Comparison of ENCODE assay signal across 1 cellular context in genomic region chr17:40111221-40112128, GRCh38.
TF ChIP-seq lines count a peak whose summit lies in the region.

No MANE protein-coding gene starts in this region.

TF ChIP-seq in H1, 55 proteins besides CTCF, POLR2A, EP300 and RAD21:
- TF ChIP-seq SP4 (IDR thresholded peaks at IDR 0.05; ENCODE audit: low read length) (no peak), SIRT6 (IDR thresholded peaks at IDR 0.05; ENCODE audit: low read length) (no peak), BRCA1 (IDR thresholded peaks at IDR 0.05; ENCODE audit: low read depth, low read length) (no peak), SRF (IDR thresholded peaks at IDR 0.05; ENCODE audit: low read depth, low read length) (no peak), CREB1 (IDR thresholded peaks at IDR 0.05) (no peak), MAX (IDR thresholded peaks at IDR 0.05) (peak; percentile 75), RXRA (IDR thresholded peaks at IDR 0.05; ENCODE audit: insufficient read depth, low read depth, low read length) (0 out of 2 replicates have a peak, but pooled peaks have one; percentile 60), ATF3 (IDR thresholded peaks at IDR 0.05; ENCODE audit: insufficient read depth, low read depth, low read length) (no peak), GTF2F1 (IDR thresholded peaks at IDR 0.05; ENCODE audit: borderline replicate concordance, low read depth, low read length) (no peak), BACH1 (IDR thresholded peaks at IDR 0.05; ENCODE audit: low read length) (no peak), SIX5 (IDR thresholded peaks at IDR 0.05; ENCODE audit: low read depth, low read length) (no peak), FOSL1 (IDR thresholded peaks at IDR 0.05; ENCODE audit: insufficient read depth, low read depth, low read length) (no peak), SP2 (IDR thresholded peaks at IDR 0.05; ENCODE audit: low read length) (no peak), CHD1 (IDR thresholded peaks at IDR 0.05; ENCODE audit: low read depth, low read length) (no peak), CEBPB (IDR thresholded peaks at IDR 0.05; ENCODE audit: low read depth, low read length) (no peak), CTBP2 (IDR thresholded peaks at IDR 0.05; ENCODE audit: borderline replicate concordance, insufficient read depth, insufficient read length, low read length) (no peak), SAP30 (IDR thresholded peaks at IDR 0.05; ENCODE audit: insufficient read depth, insufficient replicate concordance, low read length) (no peak), POU5F1 (IDR thresholded peaks at IDR 0.05; ENCODE audit: low read depth, low read length) (no peak), CHD2 (IDR thresholded peaks at IDR 0.05; ENCODE audit: low read length) (0 out of 2 replicates have a peak, but pooled peaks have one; percentile 15), MAFK (IDR thresholded peaks at IDR 0.05; ENCODE audit: low read depth, low read length) (no peak), E2F6 (IDR thresholded peaks at IDR 0.05) (peak; percentile 32; the same call in 1 of the 2 replicates), KDM4A (IDR thresholded peaks at IDR 0.05; ENCODE audit: low read depth, low read length, severe bottlenecking) (no peak), USF2 (IDR thresholded peaks at IDR 0.05; ENCODE audit: low read length) (no peak), ASH2L (IDR thresholded peaks at IDR 0.05; ENCODE audit: low read length) (peak; percentile 86), TCF12 (IDR thresholded peaks at IDR 0.05; ENCODE audit: low read depth, low read length) (no peak), POLR2AphosphoS5 (IDR thresholded peaks at IDR 0.05; ENCODE audit: low read depth, low read length) (no peak), RFX5 (IDR thresholded peaks at IDR 0.05; ENCODE audit: borderline replicate concordance, low read depth, low read length) (no peak), TAF7 (optimal IDR thresholded peaks at IDR 0.05; ENCODE audit: borderline replicate concordance, low read depth, low read length) (no peak), TBP (IDR thresholded peaks at IDR 0.05; ENCODE audit: low read depth, low read length) (0 out of 2 replicates have a peak, but pooled peaks have one; percentile 34), BCL11A (IDR thresholded peaks at IDR 0.05; ENCODE audit: low read depth in 2 of 2, low read length in 2 of 2) (no peak), CBX8 (IDR thresholded peaks at IDR 0.05; ENCODE audit: borderline replicate concordance, low read depth, low read length) (no peak), HDAC6 (IDR thresholded peaks at IDR 0.05; ENCODE audit: low read depth, low read length) (no peak), ATF2 (IDR thresholded peaks at IDR 0.05; ENCODE audit: low read length) (no peak), JUN (IDR thresholded peaks at IDR 0.05; ENCODE audit: low read depth, low read length) (no peak), HDAC2 (IDR thresholded peaks at IDR 0.05; ENCODE audit: borderline replicate concordance in 1 of 2, low read depth in 2 of 2, low read length in 2 of 2) (no peak), RBBP5 (IDR thresholded peaks at IDR 0.05; ENCODE audit: borderline replicate concordance, low read depth, low read length) (peak; percentile 60; the same call in 1 of the 2 replicates), NRF1 (IDR thresholded peaks at IDR 0.05; ENCODE audit: low read depth, low read length) (no peak), EGR1 (IDR thresholded peaks at IDR 0.05; ENCODE audit: borderline replicate concordance, low read depth, low read length) (0 out of 2 replicates have a peak, but pooled peaks have one; percentile 7), RNF2 (IDR thresholded peaks at IDR 0.05; ENCODE audit: borderline replicate concordance, low read depth, low read length, missing control alignments, poor library complexity, severe bottlenecking) (no peak), JUND (IDR thresholded peaks at IDR 0.05; ENCODE audit: low read length) (0 out of 2 replicates have a peak, but pooled peaks have one; percentile 51), TEAD4 (IDR thresholded peaks at IDR 0.05; ENCODE audit: low read depth, low read length) (0 out of 2 replicates have a peak, but pooled peaks have one; percentile 14), CHD7 (IDR thresholded peaks at IDR 0.05; ENCODE audit: insufficient replicate concordance, low read length) (no peak), ZNF274 (IDR thresholded peaks at IDR 0.05; ENCODE audit: borderline replicate concordance, extremely low read depth, low read length) (no peak), SP1 (IDR thresholded peaks at IDR 0.05; ENCODE audit: low read depth, low read length) (peak; percentile 16; the same call in 1 of the 2 replicates), CBX5 (IDR thresholded peaks at IDR 0.05; ENCODE audit: low read depth, low read length) (no peak), KDM1A (IDR thresholded peaks at IDR 0.05; ENCODE audit: borderline replicate concordance, low read length) (peak; percentile 64; the same call in 1 of the 2 replicates), EZH2 (IDR thresholded peaks at IDR 0.05; ENCODE audit: low read depth, low read length, severe bottlenecking) (no peak), SIN3A (conservative IDR thresholded peaks at IDR 0.05 in 1 of 2, IDR thresholded peaks at IDR 0.05 in 1 of 2; ENCODE audit: low read depth in 1 of 2, low read length in 2 of 2) (no peak; a peak in 1 of 4 replicates), KDM5A (IDR thresholded peaks at IDR 0.05; ENCODE audit: low read length) (no peak), SUZ12 (IDR thresholded peaks at IDR 0.05; ENCODE audit: low read length) (no peak), YY1 (IDR thresholded peaks at IDR 0.05; ENCODE audit: low read depth, low read length) (no peak), TAF1 (IDR thresholded peaks at IDR 0.05; ENCODE audit: low read depth, low read length) (peak; percentile 44; the same call in 1 of the 2 replicates), PHF8 (conservative IDR thresholded peaks at IDR 0.05; ENCODE audit: low read depth, low read length) (no peak), GABPA (IDR thresholded peaks at IDR 0.05; ENCODE audit: borderline replicate concordance, insufficient read depth, low read length) (peak; percentile 19; the same call in 1 of the 2 replicates), NANOG (IDR thresholded peaks at IDR 0.05; ENCODE audit: insufficient read depth, low read depth, low read length, poor library complexity, severe bottlenecking) (no peak)
